8 cellular contexts compared by ENCODE assay signal in genomic region chr1:202483362-202483761, GRCh38.
A peak's percentile ranks its signal among the peaks of the same experiment; 100 is the strongest.
DNase-seq lines count a peak whose midpoint lies in the region; ATAC-seq and TF ChIP-seq lines count a peak whose summit lies in the region.
"Not testable (repeated sequence)": the region's sequence is repeated elsewhere in the genome, so short reads cannot be mapped to it uniquely, and the experiment has no call there.

No MANE protein-coding gene starts in this region.

- CTCF ChIA-PET in Calu3 (lab: Charles Lee) = interaction anchor here (0.6 to 1.8 kb wide), 6 partner anchors 18 to 1399 kb away, joined by 3 to 6 read pairs (median 3); no protein-coding TSS in a partner anchor
- CTCF ChIA-PET in OCI-LY7 (lab: Charles Lee; ENCODE audit: unreplicated experiment) = not testable (repeated sequence)
- CTCF ChIA-PET in activated CD4-positive, alpha-beta memory T cell treated with anti-CD3 and anti-CD28 coated beads, Interleukin-2, amount 10 ng/mL, durations not matched to agents 7 days and 5 days (lab: Charles Lee) = interaction anchor here (0.7 kb wide), 1 partner anchor 25 kb away, joined by 3 read pairs; no protein-coding TSS in a partner anchor

- H3K4me3 ChIP-seq in HUES6 (ENCODE audit: low read depth, low read length); epithelial cell of proximal tubule (ENCODE audit: low read depth, low read length); left lung: not testable (repeated sequence)
- peak overlapping the region; percentile 27 for H3K4me3 ChIP-seq in OCI-LY7 (ENCODE audit: low read depth, low read length, poor library complexity, severe bottlenecking)

- peak overlapping the region; percentile 65 for H3K4me2 ChIP-seq in OCI-LY7 (ENCODE audit: low read length)

- H3K27me3 Mint-ChIP-seq in Calu3 (ENCODE audit: unreplicated experiment); type B pancreatic cell: not testable (repeated sequence)
- peaks cover 27% of the 10 kb centered on the region for H3K27me3 Mint-ChIP-seq in activated CD4-positive, alpha-beta memory T cell treated with anti-CD3 and anti-CD28 coated beads, Interleukin-2, amount 10 ng/mL, durations not matched to agents 7 days and 5 days

- not testable (repeated sequence) for H3K79me2 ChIP-seq in OCI-LY7 (ENCODE audit: insufficient read depth, low read depth, low read length)

- H3K9me2 ChIP-seq in OCI-LY7 (ENCODE audit: insufficient read depth, low read length) = not testable (repeated sequence)

- BruUV-seq in Calu3 (replicated peaks; lab: Mats Ljungman, UMichigan); OCI-LY7 (replicated peaks; lab: Mats Ljungman, UMichigan): not testable (repeated sequence)

- not testable (repeated sequence) for H3K9ac ChIP-seq in HUES6 (ENCODE audit: low read length)

- not testable (repeated sequence) for H3K27me3 ChIP-seq in HUES6 (ENCODE audit: control insufficient read depth, insufficient read depth, low read length)
- peaks cover 0 to 68% of the 10 kb centered on the region in 2 donors for H3K27me3 ChIP-seq in left lung

- not testable (repeated sequence) for H3K9me3 Mint-ChIP-seq in Calu3 (ENCODE audit: low read depth, unreplicated experiment); activated CD4-positive, alpha-beta memory T cell treated with anti-CD3 and anti-CD28 coated beads, Interleukin-2, amount 10 ng/mL, durations not matched to agents 7 days and 5 days; type B pancreatic cell

- peak; percentile 68 for ATAC-seq in left lung

- peaks cover 17% of the 10 kb centered on the region; the same call in 1 of the 2 replicates for H3K4me1 ChIP-seq in HUES6 (ENCODE audit: control insufficient read depth, insufficient read depth, low read length)
- peaks cover 38% of the 10 kb centered on the region for H3K4me1 ChIP-seq in OCI-LY7 (ENCODE audit: insufficient read depth, low read length, poor library complexity, severe bottlenecking)
- peaks cover 0 to 42% of the 10 kb centered on the region in 2 donors for H3K4me1 ChIP-seq in left lung

- intact Hi-C loops in Calu3 (cut with micrococcal nuclease; ENCODE audit: unreplicated experiment); OCI-LY7 (cut with micrococcal nuclease; ENCODE audit: unreplicated experiment); left lung (cut with DNase I): not testable (repeated sequence)

- POLR2A ChIA-PET in OCI-LY7 (lab: Charles Lee) = interaction anchor here (0.7 kb wide), 1 partner anchor 79 kb away, joined by 6 read pairs; no protein-coding TSS in a partner anchor
- POLR2A ChIA-PET in activated CD4-positive, alpha-beta memory T cell treated with anti-CD3 and anti-CD28 coated beads, Interleukin-2, amount 10 ng/mL, durations not matched to agents 7 days and 5 days (lab: Charles Lee) = not testable (repeated sequence)

- H2AFZ ChIP-seq in OCI-LY7 (ENCODE audit: low read length) = not testable (repeated sequence)

- H3K36me3 ChIP-seq in HUES6 (ENCODE audit: control insufficient read depth, insufficient read depth, low read length); OCI-LY7 (ENCODE audit: insufficient read depth, low read length); left lung: not testable (repeated sequence)

- not testable (repeated sequence) for H3K36me3 Mint-ChIP-seq in Calu3 (ENCODE audit: insufficient read depth, unreplicated experiment)
- H3K36me3 Mint-ChIP-seq in activated CD4-positive, alpha-beta memory T cell treated with anti-CD3 and anti-CD28 coated beads, Interleukin-2, amount 10 ng/mL, durations not matched to agents 7 days and 5 days (ENCODE audit: low read depth) = peaks cover 12% of the 10 kb centered on the region
- peaks cover 18% of the 10 kb centered on the region for H3K36me3 Mint-ChIP-seq in type B pancreatic cell

- H3K4me1 Mint-ChIP-seq in Calu3 (ENCODE audit: low read depth, unreplicated experiment) = peaks cover 51% of the 10 kb centered on the region
- H3K4me1 Mint-ChIP-seq in activated CD4-positive, alpha-beta memory T cell treated with anti-CD3 and anti-CD28 coated beads, Interleukin-2, amount 10 ng/mL, durations not matched to agents 7 days and 5 days = peaks cover 46% of the 10 kb centered on the region
- H3K4me1 Mint-ChIP-seq in type B pancreatic cell (ENCODE audit: unreplicated experiment) = not testable (repeated sequence)

- peak overlapping the region; percentile 82 for H3K27ac Mint-ChIP-seq in Calu3 (ENCODE audit: unreplicated experiment)
- H3K27ac Mint-ChIP-seq in activated CD4-positive, alpha-beta memory T cell treated with anti-CD3 and anti-CD28 coated beads, Interleukin-2, amount 10 ng/mL, durations not matched to agents 7 days and 5 days = peak overlapping the region; percentile 25
- H3K27ac Mint-ChIP-seq in type B pancreatic cell = peak overlapping the region; percentile 67

- DNase-seq in Calu3 (peak; percentile 66), NCI-H146 (lab: John Stamatoyannopoulos, UW) (peak; percentile 15), OCI-LY7 (ENCODE audit: low spot score) (peak; percentile 30), epithelial cell of proximal tubule (ENCODE audit: low read depth) (peak; percentile 39)
- DNase-seq in activated CD4-positive, alpha-beta memory T cell treated with anti-CD3 and anti-CD28 coated beads, Interleukin-2, amount 10 ng/mL, durations not matched to agents 7 days and 5 days; left lung; type B pancreatic cell (ENCODE audit: extremely low spot score, unreplicated experiment): not testable (repeated sequence)

- not testable (repeated sequence) for H3K9me3 ChIP-seq in HUES6 (ENCODE audit: control insufficient read depth, insufficient read depth, low read depth, low read length); OCI-LY7 (ENCODE audit: low read length); left lung

- not testable (repeated sequence) for H4K20me1 ChIP-seq in OCI-LY7 (ENCODE audit: insufficient read depth, low read length)

- not testable (repeated sequence) for TF ChIP-seq CTCF in Calu3 (IDR thresholded peaks at IDR 0.05; ENCODE audit: unreplicated experiment); OCI-LY7 (conservative IDR thresholded peaks at IDR 0.05; ENCODE audit: low read length); epithelial cell of proximal tubule (conservative IDR thresholded peaks at IDR 0.05; ENCODE audit: low read depth, low read length); left lung (IDR thresholded peaks at IDR 0.05); type B pancreatic cell (conservative IDR thresholded peaks at IDR 0.05)

- peak overlapping the region; percentile 2 for H3K4me3 Mint-ChIP-seq in Calu3 (ENCODE audit: low read depth, unreplicated experiment)
- not testable (repeated sequence) for H3K4me3 Mint-ChIP-seq in activated CD4-positive, alpha-beta memory T cell treated with anti-CD3 and anti-CD28 coated beads, Interleukin-2, amount 10 ng/mL, durations not matched to agents 7 days and 5 days; type B pancreatic cell

- H3K27ac ChIP-seq in HUES6 (ENCODE audit: low read depth, low read length) (0 out of 2 replicates have a peak overlapping the region, but pooled peaks have one; percentile 52), OCI-LY7 (ENCODE audit: low read depth, low read length, poor library complexity, severe bottlenecking) (peak overlapping the region; percentile 16)
- H3K27ac ChIP-seq in left lung = not testable (repeated sequence)

Comparison
In these comparisons a context has a peak if more than half of its experiments do, and no peak if none do; other contexts are left out.
1. H3K27ac Mint-ChIP-seq: peak in every context shown above with its lines; median percentile 82 in Calu3; 67 in type B pancreatic cell; 25 in activated CD4-positive, alpha-beta memory T cell treated with anti-CD3 and anti-CD28 coated beads, Interleukin-2, amount 10 ng/mL, durations not matched to agents 7 days and 5 days.